1 cellular context compared by ENCODE assay signal in the genomic region with DNA sequence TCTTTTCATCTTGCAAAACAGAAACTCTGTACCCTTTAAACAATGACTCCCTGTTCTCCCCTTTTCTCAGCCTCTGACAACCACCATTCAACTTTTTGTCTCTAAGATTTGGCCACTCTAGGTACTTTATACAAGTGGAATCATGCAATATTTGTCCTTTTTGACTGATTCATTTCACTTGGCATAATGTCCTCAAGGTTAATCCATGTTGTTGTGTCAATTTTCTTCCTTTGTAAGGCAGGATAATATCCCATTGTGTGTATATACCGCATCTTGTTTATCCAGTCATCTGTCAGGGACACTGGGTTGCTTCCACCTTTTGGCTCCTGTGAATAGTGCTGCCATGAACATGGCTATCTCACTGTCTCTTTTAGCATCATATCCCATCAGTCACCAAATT.
TF ChIP-seq lines count a peak whose summit lies in the region.

No MANE protein-coding gene starts in this region.

TF ChIP-seq in HepG2, 621 proteins besides CTCF, POLR2A, EP300 and RAD21 (continued from another document):
- TF ChIP-seq, protein P1, sequence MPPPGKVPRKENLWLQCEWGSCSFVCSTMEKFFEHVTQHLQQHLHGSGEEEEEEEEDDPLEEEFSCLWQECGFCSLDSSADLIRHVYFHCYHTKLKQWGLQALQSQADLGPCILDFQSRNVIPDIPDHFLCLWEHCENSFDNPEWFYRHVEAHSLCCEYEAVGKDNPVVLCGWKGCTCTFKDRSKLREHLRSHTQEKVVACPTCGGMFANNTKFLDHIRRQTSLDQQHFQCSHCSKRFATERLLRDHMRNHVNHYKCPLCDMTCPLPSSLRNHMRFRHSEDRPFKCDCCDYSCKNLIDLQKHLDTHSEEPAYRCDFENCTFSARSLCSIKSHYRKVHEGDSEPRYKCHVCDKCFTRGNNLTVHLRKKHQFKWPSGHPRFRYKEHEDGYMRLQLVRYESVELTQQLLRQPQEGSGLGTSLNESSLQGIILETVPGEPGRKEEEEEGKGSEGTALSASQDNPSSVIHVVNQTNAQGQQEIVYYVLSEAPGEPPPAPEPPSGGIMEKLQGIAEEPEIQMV (CRISPR knock-in tag; IDR thresholded peaks at IDR 0.05; ENCODE audit: low read depth): no peak
- TF ChIP-seq HNF4A (CRISPR knock-in tag; IDR thresholded peaks at IDR 0.05): peak; percentile 39
- no peak for TF ChIP-seq CBX1 (IDR thresholded peaks at IDR 0.05; ENCODE audit: low read depth)
